8 cellular contexts compared by ENCODE assay signal in genomic region chr1:86704456-86704971, GRCh38. TPM values are rescaled to one million over a fixed set of nuclear protein-coding genes. Genes with fewer than 3 reads are reported as not detected.
DNase-seq lines count a peak whose midpoint lies in the region; ATAC-seq lines count a peak whose summit lies in the region.

Gene SH3GLB1, plus strand, starts transcription at chr1:86704576. Its CDS starts 324 bp downstream, at chr1:86704900.

- H3K4me3 ChIP-seq in effector memory CD4-positive, alpha-beta T cell (ENCODE audit: insufficient read depth, low read depth, low read length, poor library complexity, severe bottlenecking): peak within 1 kb of the TSS; percentile 83

- peaks cover 4% of the 10 kb centered on the region for H3K36me3 Mint-ChIP-seq in memory B cell

- CTCF ChIA-PET in activated CD8-positive, alpha-beta memory T cell treated with anti-CD3 and anti-CD28 coated beads for 36 hours (lab: Charles Lee): interaction anchor here (0.6 to 3.3 kb wide), 14 partner anchors 9 to 308 kb away, joined by 3 to 14 read pairs (median 4); partner anchors contain the start of genes HS2ST1, ODF2L and SELENOF

- ATAC-seq in GM21360 (IDR thresholded peaks at IDR 0.05; ENCODE audit: unreplicated experiment) (peak; percentile 87), memory B cell (ENCODE audit: low read depth) (peak; percentile 87)

- no peaks in the 10 kb centered on the region for H3K36me3 ChIP-seq in effector memory CD4-positive, alpha-beta T cell (ENCODE audit: control insufficient read depth, insufficient read depth, low read length)

- peak; percentile 89 for DNase-seq in Caki2 (ENCODE audit: low read depth)
- DNase-seq in HT-29 (ENCODE audit: low spot score): peak; percentile 93
- peak; percentile 91 to 94 for DNase-seq in NOMO-1 (lab: John Stamatoyannopoulos, UW; ENCODE audit: unreplicated experiment in 2 of 2)
- peak; percentile 75 to 83 (median 81) for DNase-seq in effector memory CD4-positive, alpha-beta T cell
- DNase-seq in memory B cell (ENCODE audit: low spot score in 2 of 2): peak; percentile 93 to 97
- peak; percentile 68 for DNase-seq in stimulated activated CD8-positive, alpha-beta memory T cell treated with anti-CD3 and anti-CD28 coated beads, Interleukin-12 subunit alpha, Interleukin-12 subunit beta, amount 100 ng/mL, for 24 hours (ENCODE audit: extremely low read depth)

- no peaks in the 10 kb centered on the region for H3K9me3 Mint-ChIP-seq in memory B cell

- peak within 1 kb of the TSS; percentile 99 for H3K27ac Mint-ChIP-seq in memory B cell

- in situ Hi-C loops in Caki2 (cut with HindIII; ENCODE audit: low pct_unique_long_range_greater_than_20kb, low sequenced_read_pairs): no loop called here

- no peaks in the 10 kb centered on the region for H3K9me3 ChIP-seq in effector memory CD4-positive, alpha-beta T cell (ENCODE audit: control insufficient read depth, low read length)

- peak within 1 kb of the TSS; percentile 92 for H3K4me3 Mint-ChIP-seq in memory B cell

- no peaks in the 10 kb centered on the region for H3K27me3 Mint-ChIP-seq in memory B cell

- H3K27ac ChIP-seq in effector memory CD4-positive, alpha-beta T cell (ENCODE audit: insufficient read depth, low read length, poor library complexity, severe bottlenecking): peak within 1 kb of the TSS; percentile 94

- peaks cover 26% of the 10 kb centered on the region for H3K4me1 Mint-ChIP-seq in memory B cell

- H3K27me3 ChIP-seq in effector memory CD4-positive, alpha-beta T cell (replicated peaks; ENCODE audit: control insufficient read depth, insufficient read depth, low read length, poor library complexity, severe bottlenecking): no peaks in the 10 kb centered on the region

- H3K4me1 ChIP-seq in effector memory CD4-positive, alpha-beta T cell (ENCODE audit: control insufficient read depth, insufficient read depth, low read length, poor library complexity, severe bottlenecking): peaks cover 12% of the 10 kb centered on the region

- POLR2A ChIA-PET in activated CD8-positive, alpha-beta memory T cell treated with anti-CD3 and anti-CD28 coated beads for 36 hours (lab: Charles Lee): interaction anchor here (0.6 to 2.4 kb wide), 9 partner anchors 10 to 1980 kb away, joined by 3 to 15 read pairs (median 4); partner anchors contain the start of genes HS2ST1, ODF2L and SELENOF

RNA-seq across cellular contexts. Expression of gene SH3GLB1, which starts in this region (rescaled TPM):
- 11.2 and 33.5 TPM in 2 replicates for total RNA-seq in Caki2 (2014; rRNA removed; shearing (Covaris generic); ENCODE audit: low replicate concordance)
- total RNA-seq in HT-29 (2014; rRNA removed; shearing (Covaris generic)): 17.0 and 18.1 TPM in 2 replicates
- total RNA-seq in activated CD8-positive, alpha-beta memory T cell treated with anti-CD3 and anti-CD28 coated beads for 36 hours: 10 to 100 TPM; 55.0 to 60.0 TPM

Comparison
In these comparisons a context has a peak if more than half of its experiments do, and no peak if none do; other contexts are left out.
1. Peak in every context shown above with its lines: DNase-seq, ATAC-seq, H3K4me3 ChIP-seq and H3K27ac ChIP-seq.